9 cellular contexts compared by ENCODE assay signal in the genomic region with DNA sequence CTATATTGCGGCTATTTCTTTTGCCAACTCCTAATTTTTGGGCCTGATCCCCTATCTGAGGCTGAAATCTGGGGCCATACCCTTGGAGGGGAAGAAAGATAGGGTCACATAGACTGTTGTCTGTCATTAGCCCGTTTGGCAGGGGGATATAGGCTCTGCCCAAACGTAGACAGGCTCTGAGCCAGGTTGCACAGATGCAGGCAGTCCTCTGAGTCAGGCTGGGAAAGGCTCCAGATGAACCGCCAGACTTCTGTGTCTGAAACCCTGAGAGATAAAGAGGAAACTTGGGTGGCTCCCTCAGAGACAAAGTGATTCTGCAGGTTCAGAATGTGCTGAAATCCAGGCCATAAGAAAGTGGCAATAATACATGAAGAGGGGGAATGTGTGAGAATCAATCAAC. TPM values are rescaled to one million over a fixed set of nuclear protein-coding genes. Genes with fewer than 3 reads are reported as not detected.
A peak's percentile ranks its signal among the peaks of the same experiment; 100 is the strongest.
DNase-seq lines count a peak whose midpoint lies in the region; ATAC-seq and TF ChIP-seq lines count a peak whose summit lies in the region.
"Had no signal": no experiment of that assay in that cellular context is flagged by ENCODE, and none has a peak within 500 bp of the region (broad histone marks: within the 10 kb centered on the region; RNA-seq: fewer than 3 reads in every experiment).

No MANE protein-coding gene starts in this region.

- H3K9me3 Mint-ChIP-seq in T-cell, result no peaks in the 10 kb centered on the region

- no peaks in the 10 kb centered on the region for H3K27me3 ChIP-seq in foreskin keratinocyte
- no peaks in the 10 kb centered on the region for H3K27me3 ChIP-seq in skeletal muscle satellite cell (ENCODE audit: control insufficient read depth, insufficient read depth, low read length)

- H3K27me3 Mint-ChIP-seq in T-cell, result no peaks in the 10 kb centered on the region

- CTCF ChIA-PET in T-cell (lab: Charles Lee), result no interaction called here

- no peak overlapping the region for H3K9ac ChIP-seq in skeletal muscle satellite cell (ENCODE audit: low read depth, low read length)
- H3K9ac ChIP-seq: KMS-11 had no signal

- in situ Hi-C loops in GM13976 (cut with MboI; ENCODE audit: low sequenced_read_pairs, unreplicated experiment), result no loop called here

- no peak overlapping the region for H3K4me3 Mint-ChIP-seq in T-cell

- TF ChIP-seq CTCF in foreskin keratinocyte (conservative IDR thresholded peaks at IDR 0.05) (no peak), GM13976 (IDR thresholded peaks at IDR 0.05; ENCODE audit: borderline replicate concordance, control extremely low read depth, extremely low read depth, insufficient read depth, missing control alignments) (no peak)

- no peaks in the 10 kb centered on the region for H3K36me3 Mint-ChIP-seq in T-cell

- peak overlapping the region; percentile 72 for H3K27ac ChIP-seq in foreskin keratinocyte
- H3K27ac ChIP-seq: KMS-11 had no signal

- peaks cover 59 to 66% (median 63%) of the 10 kb centered on the region in 3 donors for H3K4me1 Mint-ChIP-seq in T-cell

- no peaks in the 10 kb centered on the region for H3K9me3 ChIP-seq in skeletal muscle satellite cell (replicated peaks; ENCODE audit: low read length)

- H3K4me3 ChIP-seq in skeletal muscle satellite cell (ENCODE audit: low read length), result no peak overlapping the region

- POLR2A ChIA-PET in T-cell (lab: Charles Lee), result no interaction called here

- H3K4me1 ChIP-seq in foreskin keratinocyte, result peaks cover 18% of the 10 kb centered on the region
- peaks cover 23% of the 10 kb centered on the region for H3K4me1 ChIP-seq in skeletal muscle satellite cell (ENCODE audit: control insufficient read depth, insufficient read depth, low read length)

- H3K27ac Mint-ChIP-seq in T-cell, result peak overlapping the region; percentile 81 to 83

- ATAC-seq in T-cell (replicated peaks in 1 of 4) (no peak), foreskin keratinocyte (no peak), HG03196 (IDR thresholded peaks at IDR 0.05; ENCODE audit: unreplicated experiment) (no peak)

- peak; percentile 47 for DNase-seq in GF-D8 (lab: John Stamatoyannopoulos, UW)
- no peak for DNase-seq in T-cell
- no peak for DNase-seq in foreskin keratinocyte
- no peak for DNase-seq in SW 1271 (lab: John Stamatoyannopoulos, UW)
- no peak for DNase-seq in NAMALWA (ENCODE audit: low spot score)
- DNase-seq in GM13976 (ENCODE audit: low spot score), result no peak

- peak overlapping the region; percentile 74 for H3K4me2 ChIP-seq in skeletal muscle satellite cell (ENCODE audit: low read length)
- H3K4me2 ChIP-seq: KMS-11 had no signal

- no peaks in the 10 kb centered on the region for H3K36me3 ChIP-seq in skeletal muscle satellite cell (ENCODE audit: insufficient read depth, low read length)

RNA-seq across cellular contexts. Expression of a gene that starts 4.0 kb away (rescaled TPM):
- total RNA-seq in T-cell (100 to 1,000 TPM; 293 to 345 (median 298) TPM), foreskin keratinocyte (787 and 894 TPM in 2 replicates)
- polyA plus RNA-seq in foreskin keratinocyte, result 440 and 451 TPM in 2 replicates
- total RNA-seq in skeletal muscle satellite cell (2012; rRNA removed), result 404 and 440 TPM in 2 replicates
